In the genomic region with DNA sequence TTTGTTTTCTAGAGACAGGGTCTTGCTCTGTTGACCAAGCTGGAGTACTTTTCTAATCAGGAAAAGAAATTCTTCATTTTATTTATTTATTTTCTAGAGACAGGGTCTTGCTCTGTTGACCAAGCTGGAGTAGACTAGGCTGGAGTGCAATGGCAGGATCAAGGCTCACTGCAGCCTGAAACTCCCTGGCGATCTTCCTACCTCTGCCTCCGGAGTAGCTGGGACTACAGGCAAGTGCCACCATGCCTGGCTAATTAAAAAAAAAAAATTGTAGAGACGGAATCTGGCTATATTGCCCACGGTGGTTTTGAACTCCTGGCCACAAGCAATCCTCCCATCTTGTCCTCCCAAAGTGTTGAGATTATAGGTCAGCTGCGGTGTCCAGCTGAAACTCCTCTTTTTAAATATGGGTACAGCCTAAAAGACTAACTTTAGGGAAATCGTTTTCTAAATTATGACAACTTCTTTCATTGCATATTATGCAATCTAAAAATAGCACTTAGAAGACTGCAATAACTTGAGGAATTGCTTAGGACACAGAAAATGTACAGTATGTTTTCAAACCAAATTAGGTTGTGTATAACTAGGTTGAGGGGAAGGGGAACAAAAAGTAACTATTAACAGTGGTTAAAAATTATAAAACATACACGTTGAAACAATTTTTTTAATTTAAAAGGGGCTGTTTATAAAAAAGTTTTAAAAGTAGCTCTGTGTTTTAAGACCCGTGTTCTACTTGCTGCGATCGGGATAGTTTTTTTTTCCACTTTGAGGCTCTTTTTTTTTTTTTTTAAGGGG, we compare ENCODE assay signal across 1 cellular context.
TF ChIP-seq lines count a peak whose summit lies in the region.

No MANE protein-coding gene starts in this region.

TF ChIP-seq in HepG2, 621 proteins besides CTCF, POLR2A, EP300 and RAD21:
- TF ChIP-seq CEBPB (IDR thresholded peaks at IDR 0.05; ENCODE audit: borderline replicate concordance, low read depth, low read length): peak; percentile 44; the same call in 1 of the 2 replicates
- TF ChIP-seq, protein P1, sequence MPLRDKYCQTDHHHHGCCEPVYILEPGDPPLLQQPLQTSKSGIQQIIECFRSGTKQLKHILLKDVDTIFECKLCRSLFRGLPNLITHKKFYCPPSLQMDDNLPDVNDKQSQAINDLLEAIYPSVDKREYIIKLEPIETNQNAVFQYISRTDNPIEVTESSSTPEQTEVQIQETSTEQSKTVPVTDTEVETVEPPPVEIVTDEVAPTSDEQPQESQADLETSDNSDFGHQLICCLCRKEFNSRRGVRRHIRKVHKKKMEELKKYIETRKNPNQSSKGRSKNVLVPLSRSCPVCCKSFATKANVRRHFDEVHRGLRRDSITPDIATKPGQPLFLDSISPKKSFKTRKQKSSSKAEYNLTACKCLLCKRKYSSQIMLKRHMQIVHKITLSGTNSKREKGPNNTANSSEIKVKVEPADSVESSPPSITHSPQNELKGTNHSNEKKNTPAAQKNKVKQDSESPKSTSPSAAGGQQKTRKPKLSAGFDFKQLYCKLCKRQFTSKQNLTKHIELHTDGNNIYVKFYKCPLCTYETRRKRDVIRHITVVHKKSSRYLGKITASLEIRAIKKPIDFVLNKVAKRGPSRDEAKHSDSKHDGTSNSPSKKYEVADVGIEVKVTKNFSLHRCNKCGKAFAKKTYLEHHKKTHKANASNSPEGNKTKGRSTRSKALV (CRISPR knock-in tag; IDR thresholded peaks at IDR 0.05): no peak
